Comparison of ENCODE assay signal across 1 cellular context in genomic region chr2:50346586-50347351, GRCh38.
TF ChIP-seq lines count a peak whose summit lies in the region.

No MANE protein-coding gene starts in this region.

TF ChIP-seq in H1, 55 proteins besides CTCF, POLR2A, EP300 and RAD21:
- TF ChIP-seq RBBP5 (IDR thresholded peaks at IDR 0.05; ENCODE audit: borderline replicate concordance, low read depth, low read length) (0 out of 2 replicates have a peak, but pooled peaks have one; percentile 16), HDAC2 (IDR thresholded peaks at IDR 0.05; ENCODE audit: borderline replicate concordance in 1 of 2, low read depth in 2 of 2, low read length in 2 of 2) (no peak), YY1 (IDR thresholded peaks at IDR 0.05; ENCODE audit: low read depth, low read length) (no peak), CHD2 (IDR thresholded peaks at IDR 0.05; ENCODE audit: low read length) (no peak), TEAD4 (IDR thresholded peaks at IDR 0.05; ENCODE audit: low read depth, low read length) (no peak), USF2 (IDR thresholded peaks at IDR 0.05; ENCODE audit: low read length) (no peak), PHF8 (conservative IDR thresholded peaks at IDR 0.05; ENCODE audit: low read depth, low read length) (0 out of 2 replicates have a peak, but pooled peaks have one; percentile 9), CHD1 (IDR thresholded peaks at IDR 0.05; ENCODE audit: low read depth, low read length) (no peak), EZH2 (IDR thresholded peaks at IDR 0.05; ENCODE audit: low read depth, low read length, severe bottlenecking) (peak; percentile 57), ASH2L (IDR thresholded peaks at IDR 0.05; ENCODE audit: low read length) (peak; percentile 2), KDM4A (IDR thresholded peaks at IDR 0.05; ENCODE audit: low read depth, low read length, severe bottlenecking) (peak; percentile 67), POU5F1 (IDR thresholded peaks at IDR 0.05; ENCODE audit: low read depth, low read length) (no peak), KDM1A (IDR thresholded peaks at IDR 0.05; ENCODE audit: borderline replicate concordance, low read length) (no peak), CEBPB (IDR thresholded peaks at IDR 0.05; ENCODE audit: low read depth, low read length) (no peak), TAF1 (IDR thresholded peaks at IDR 0.05; ENCODE audit: low read depth, low read length) (no peak), CREB1 (IDR thresholded peaks at IDR 0.05) (no peak)
- TF ChIP-seq, protein P1, sequence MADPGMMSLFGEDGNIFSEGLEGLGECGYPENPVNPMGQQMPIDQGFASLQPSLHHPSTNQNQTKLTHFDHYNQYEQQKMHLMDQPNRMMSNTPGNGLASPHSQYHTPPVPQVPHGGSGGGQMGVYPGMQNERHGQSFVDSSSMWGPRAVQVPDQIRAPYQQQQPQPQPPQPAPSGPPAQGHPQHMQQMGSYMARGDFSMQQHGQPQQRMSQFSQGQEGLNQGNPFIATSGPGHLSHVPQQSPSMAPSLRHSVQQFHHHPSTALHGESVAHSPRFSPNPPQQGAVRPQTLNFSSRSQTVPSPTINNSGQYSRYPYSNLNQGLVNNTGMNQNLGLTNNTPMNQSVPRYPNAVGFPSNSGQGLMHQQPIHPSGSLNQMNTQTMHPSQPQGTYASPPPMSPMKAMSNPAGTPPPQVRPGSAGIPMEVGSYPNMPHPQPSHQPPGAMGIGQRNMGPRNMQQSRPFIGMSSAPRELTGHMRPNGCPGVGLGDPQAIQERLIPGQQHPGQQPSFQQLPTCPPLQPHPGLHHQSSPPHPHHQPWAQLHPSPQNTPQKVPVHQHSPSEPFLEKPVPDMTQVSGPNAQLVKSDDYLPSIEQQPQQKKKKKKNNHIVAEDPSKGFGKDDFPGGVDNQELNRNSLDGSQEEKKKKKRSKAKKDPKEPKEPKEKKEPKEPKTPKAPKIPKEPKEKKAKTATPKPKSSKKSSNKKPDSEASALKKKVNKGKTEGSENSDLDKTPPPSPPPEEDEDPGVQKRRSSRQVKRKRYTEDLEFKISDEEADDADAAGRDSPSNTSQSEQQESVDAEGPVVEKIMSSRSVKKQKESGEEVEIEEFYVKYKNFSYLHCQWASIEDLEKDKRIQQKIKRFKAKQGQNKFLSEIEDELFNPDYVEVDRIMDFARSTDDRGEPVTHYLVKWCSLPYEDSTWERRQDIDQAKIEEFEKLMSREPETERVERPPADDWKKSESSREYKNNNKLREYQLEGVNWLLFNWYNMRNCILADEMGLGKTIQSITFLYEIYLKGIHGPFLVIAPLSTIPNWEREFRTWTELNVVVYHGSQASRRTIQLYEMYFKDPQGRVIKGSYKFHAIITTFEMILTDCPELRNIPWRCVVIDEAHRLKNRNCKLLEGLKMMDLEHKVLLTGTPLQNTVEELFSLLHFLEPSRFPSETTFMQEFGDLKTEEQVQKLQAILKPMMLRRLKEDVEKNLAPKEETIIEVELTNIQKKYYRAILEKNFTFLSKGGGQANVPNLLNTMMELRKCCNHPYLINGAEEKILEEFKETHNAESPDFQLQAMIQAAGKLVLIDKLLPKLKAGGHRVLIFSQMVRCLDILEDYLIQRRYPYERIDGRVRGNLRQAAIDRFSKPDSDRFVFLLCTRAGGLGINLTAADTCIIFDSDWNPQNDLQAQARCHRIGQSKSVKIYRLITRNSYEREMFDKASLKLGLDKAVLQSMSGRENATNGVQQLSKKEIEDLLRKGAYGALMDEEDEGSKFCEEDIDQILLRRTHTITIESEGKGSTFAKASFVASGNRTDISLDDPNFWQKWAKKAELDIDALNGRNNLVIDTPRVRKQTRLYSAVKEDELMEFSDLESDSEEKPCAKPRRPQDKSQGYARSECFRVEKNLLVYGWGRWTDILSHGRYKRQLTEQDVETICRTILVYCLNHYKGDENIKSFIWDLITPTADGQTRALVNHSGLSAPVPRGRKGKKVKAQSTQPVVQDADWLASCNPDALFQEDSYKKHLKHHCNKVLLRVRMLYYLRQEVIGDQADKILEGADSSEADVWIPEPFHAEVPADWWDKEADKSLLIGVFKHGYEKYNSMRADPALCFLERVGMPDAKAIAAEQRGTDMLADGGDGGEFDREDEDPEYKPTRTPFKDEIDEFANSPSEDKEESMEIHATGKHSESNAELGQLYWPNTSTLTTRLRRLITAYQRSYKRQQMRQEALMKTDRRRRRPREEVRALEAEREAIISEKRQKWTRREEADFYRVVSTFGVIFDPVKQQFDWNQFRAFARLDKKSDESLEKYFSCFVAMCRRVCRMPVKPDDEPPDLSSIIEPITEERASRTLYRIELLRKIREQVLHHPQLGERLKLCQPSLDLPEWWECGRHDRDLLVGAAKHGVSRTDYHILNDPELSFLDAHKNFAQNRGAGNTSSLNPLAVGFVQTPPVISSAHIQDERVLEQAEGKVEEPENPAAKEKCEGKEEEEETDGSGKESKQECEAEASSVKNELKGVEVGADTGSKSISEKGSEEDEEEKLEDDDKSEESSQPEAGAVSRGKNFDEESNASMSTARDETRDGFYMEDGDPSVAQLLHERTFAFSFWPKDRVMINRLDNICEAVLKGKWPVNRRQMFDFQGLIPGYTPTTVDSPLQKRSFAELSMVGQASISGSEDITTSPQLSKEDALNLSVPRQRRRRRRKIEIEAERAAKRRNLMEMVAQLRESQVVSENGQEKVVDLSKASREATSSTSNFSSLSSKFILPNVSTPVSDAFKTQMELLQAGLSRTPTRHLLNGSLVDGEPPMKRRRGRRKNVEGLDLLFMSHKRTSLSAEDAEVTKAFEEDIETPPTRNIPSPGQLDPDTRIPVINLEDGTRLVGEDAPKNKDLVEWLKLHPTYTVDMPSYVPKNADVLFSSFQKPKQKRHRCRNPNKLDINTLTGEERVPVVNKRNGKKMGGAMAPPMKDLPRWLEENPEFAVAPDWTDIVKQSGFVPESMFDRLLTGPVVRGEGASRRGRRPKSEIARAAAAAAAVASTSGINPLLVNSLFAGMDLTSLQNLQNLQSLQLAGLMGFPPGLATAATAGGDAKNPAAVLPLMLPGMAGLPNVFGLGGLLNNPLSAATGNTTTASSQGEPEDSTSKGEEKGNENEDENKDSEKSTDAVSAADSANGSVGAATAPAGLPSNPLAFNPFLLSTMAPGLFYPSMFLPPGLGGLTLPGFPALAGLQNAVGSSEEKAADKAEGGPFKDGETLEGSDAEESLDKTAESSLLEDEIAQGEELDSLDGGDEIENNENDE (IDR thresholded peaks at IDR 0.05; ENCODE audit: insufficient replicate concordance, low read length): no peak
TF ChIP-seq in H1: peak in this region for 5.
